15 cellular contexts compared by ENCODE assay signal in the genomic region with DNA sequence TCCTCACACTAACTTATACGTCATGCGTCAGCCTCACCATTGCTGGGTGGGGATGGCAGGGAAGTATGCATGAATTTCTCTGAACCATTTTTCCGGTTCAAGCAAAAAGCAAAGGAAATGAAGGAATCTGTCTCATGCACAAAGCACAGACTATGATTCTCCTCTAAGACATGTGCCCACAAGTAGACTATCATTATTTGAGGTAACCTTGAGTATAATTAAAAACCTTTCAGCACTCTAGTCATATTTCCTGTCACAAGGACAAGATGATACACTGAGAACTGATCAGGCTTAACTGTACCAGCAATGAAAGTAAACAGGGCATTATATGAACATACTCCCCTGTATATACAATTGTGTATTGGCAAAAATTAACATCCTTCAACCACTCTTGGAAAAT.
"Had no signal": no experiment of that assay in that cellular context is flagged by ENCODE, and none has a peak within 500 bp of the region (broad histone marks: within the 10 kb centered on the region; RNA-seq: fewer than 3 reads in every experiment).

No MANE protein-coding gene starts in this region.

- H3K27ac ChIP-seq: cardiac muscle cell, lower lobe of right lung, parathyroid adenoma had no signal

- H3K9me3 ChIP-seq: lower lobe of right lung had no signal

- H3K27me3 ChIP-seq: cardiac muscle cell had no signal

- H3K4me3 ChIP-seq: cardiac muscle cell, lower lobe of right lung had no signal

- H2AFZ ChIP-seq: parathyroid adenoma had no signal

- H3K27me3 Mint-ChIP-seq: stimulated activated memory B cell treated with anti-CD40 and anti-IgM and Interleukin-4, amounts not matched to agents 10 μg/mL and 1 μg/mL and 100 μg/mL, for 72 hours had no signal

- DNase-seq: activated B cell treated with CpG ODN at 0.5 μM for 24 hours; activated CD4-positive, alpha-beta T cell treated with anti-CD3 and anti-CD28 coated beads for 48 hours; activated CD8-positive, alpha-beta T cell treated with anti-CD3 and anti-CD28 coated beads for 36 hours; activated effector memory CD4-positive, alpha-beta T cell treated with Interleukin-2 at 50 U/mL for 16 hours; activated naive CD4-positive, alpha-beta T cell treated with anti-CD3 and anti-CD28 coated beads, Interleukin-2, amount 50 U/mL, for 16 hours; activated T-cell treated with anti-CD3 and anti-CD28 coated beads, Interleukin-2, amount 50 U/mL, for 4 hours; foreskin melanocyte; left cardiac atrium; lower lobe of right lung; naive B cell; stimulated activated CD4-positive, alpha-beta T cell treated with anti-CD3 and anti-CD28 coated beads, Interleukin-2, amount 100 ng/mL, for 48 hours; T-helper 2 cell had no signal

- H3K4me1 Mint-ChIP-seq: activated B cell treated with CpG ODN at 0.5 μM for 24 hours; naive B cell; stimulated activated memory B cell treated with anti-CD40 and anti-IgM and Interleukin-4, amounts not matched to agents 10 μg/mL and 1 μg/mL and 100 μg/mL, for 72 hours had no signal

- ATAC-seq: activated CD8-positive, alpha-beta T cell treated with anti-CD3 and anti-CD28 coated beads for 36 hours; activated T-cell treated with anti-CD3 and anti-CD28 coated beads, Interleukin-2, amount 50 U/mL, for 4 hours; left cardiac atrium; lower lobe of right lung; stimulated activated memory B cell treated with anti-CD40 and anti-IgM and Interleukin-4, amounts not matched to agents 10 μg/mL and 1 μg/mL and 100 μg/mL, for 72 hours had no signal

- H3K79me2 ChIP-seq: parathyroid adenoma had no signal

- H3K4me3 Mint-ChIP-seq: activated B cell treated with CpG ODN at 0.5 μM for 24 hours; activated CD8-positive, alpha-beta T cell treated with anti-CD3 and anti-CD28 coated beads for 36 hours; activated T-cell treated with anti-CD3 and anti-CD28 coated beads, Interleukin-2, amount 50 U/mL, for 4 hours; naive B cell; stimulated activated memory B cell treated with anti-CD40 and anti-IgM and Interleukin-4, amounts not matched to agents 10 μg/mL and 1 μg/mL and 100 μg/mL, for 72 hours had no signal

- H3K36me3 Mint-ChIP-seq: naive B cell; stimulated activated memory B cell treated with anti-CD40 and anti-IgM and Interleukin-4, amounts not matched to agents 10 μg/mL and 1 μg/mL and 100 μg/mL, for 72 hours had no signal

- H3K36me3 ChIP-seq: cardiac muscle cell, lower lobe of right lung had no signal

- H3K9me3 Mint-ChIP-seq: activated B cell treated with CpG ODN at 0.5 μM for 24 hours; activated CD8-positive, alpha-beta T cell treated with anti-CD3 and anti-CD28 coated beads for 36 hours; activated T-cell treated with anti-CD3 and anti-CD28 coated beads, Interleukin-2, amount 50 U/mL, for 4 hours; naive B cell; stimulated activated memory B cell treated with anti-CD40 and anti-IgM and Interleukin-4, amounts not matched to agents 10 μg/mL and 1 μg/mL and 100 μg/mL, for 72 hours had no signal

- H3K9ac ChIP-seq: parathyroid adenoma had no signal

- H3K27ac Mint-ChIP-seq: activated B cell treated with CpG ODN at 0.5 μM for 24 hours; activated CD8-positive, alpha-beta T cell treated with anti-CD3 and anti-CD28 coated beads for 36 hours; naive B cell; stimulated activated memory B cell treated with anti-CD40 and anti-IgM and Interleukin-4, amounts not matched to agents 10 μg/mL and 1 μg/mL and 100 μg/mL, for 72 hours had no signal
